8 cellular contexts compared by ENCODE assay signal in the genomic region with DNA sequence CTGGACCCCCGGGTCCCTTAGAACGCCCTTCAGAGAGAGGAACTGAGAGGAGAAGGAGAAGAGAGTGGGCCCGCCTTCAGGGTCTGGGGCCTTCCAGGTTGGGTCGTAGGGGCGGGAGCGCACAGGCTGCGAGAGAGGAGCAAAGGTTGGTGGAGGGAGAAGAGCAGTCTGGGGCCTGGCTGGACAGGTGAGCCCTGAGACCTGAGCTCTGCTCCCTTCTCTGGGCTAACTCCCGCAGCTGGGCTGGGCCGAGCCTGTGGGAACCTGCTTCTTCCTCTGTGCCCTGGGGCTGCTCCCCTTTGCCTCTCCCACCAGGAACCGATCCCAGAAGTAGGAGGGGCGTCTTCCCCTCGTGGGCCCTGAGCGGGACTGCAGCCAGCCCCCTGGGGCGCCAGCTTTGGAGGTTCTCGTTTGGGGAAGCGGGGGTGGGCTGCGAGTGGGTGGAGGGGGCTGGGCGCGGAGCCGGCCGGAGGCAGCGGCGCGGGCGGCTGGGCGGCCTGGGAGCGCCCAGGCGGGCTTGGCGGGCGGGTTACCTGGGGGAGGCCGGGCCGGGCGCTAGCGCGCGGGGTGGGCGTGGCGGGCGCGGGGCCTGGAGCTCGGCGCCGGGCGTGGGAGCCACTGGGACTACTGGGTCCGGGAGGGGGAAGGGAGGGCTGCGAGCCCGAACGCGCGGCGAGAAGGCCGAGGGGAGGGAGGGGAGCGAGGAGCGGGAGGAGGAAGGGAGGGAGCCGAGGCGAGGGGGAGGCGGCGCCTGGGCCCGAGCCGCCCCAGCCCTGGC. TPM values are rescaled to one million over a fixed set of nuclear protein-coding genes. Genes with fewer than 3 reads are reported as not detected.
DNase-seq lines count a peak whose midpoint lies in the region; ATAC-seq, FAIRE-seq and TF ChIP-seq lines count a peak whose summit lies in the region.

A gene (plus strand): TSS at position 777 of the 778 bp plus-strand sequence. CDS start 4,211 bp downstream, outside the sequence.

- TF ChIP-seq RAD21 in A549 (conservative IDR thresholded peaks at IDR 0.05 in 1 of 2, IDR thresholded peaks at IDR 0.05 in 1 of 2), result no peak

- peaks cover 40% of the 10 kb centered on the region for H3K4me1 ChIP-seq in A549

- peak; percentile 37 to 40 for ATAC-seq in A549
- ATAC-seq in GM19452 (IDR thresholded peaks at IDR 0.05; ENCODE audit: unreplicated experiment), result no peak

- no peaks in the 10 kb centered on the region for H3K27me3 Mint-ChIP-seq in mesothelial cell of epicardium (ENCODE audit: low read depth)

- peak within 1 kb of the TSS; percentile 99 for H3K27ac Mint-ChIP-seq in mesothelial cell of epicardium

- peak within 1 kb of the TSS; percentile 99 for H3K27ac ChIP-seq in A549

- H3K4me1 Mint-ChIP-seq in mesothelial cell of epicardium, result peaks cover 72% of the 10 kb centered on the region

- H3K9me3 Mint-ChIP-seq in mesothelial cell of epicardium, result no peaks in the 10 kb centered on the region

- H3K9me3 ChIP-seq in A549, result no peaks in the 10 kb centered on the region

- TF ChIP-seq EP300 in A549 (IDR thresholded peaks at IDR 0.05), result no peak

- CTCF ChIA-PET in A549 (lab: Yijun Ruan, JAX), result interaction anchor here (0.8 to 3.7 kb wide), 10 partner anchors 27 to 205 kb away, joined by 3 to 25 read pairs (median 4); a partner anchor contains a TSS

- no peak for FAIRE-seq in A549 (lab: Jason Lieb, UNC)

- no peaks in the 10 kb centered on the region for H3K36me3 Mint-ChIP-seq in mesothelial cell of epicardium

- TF ChIP-seq CTCF in A549 (IDR thresholded peaks at IDR 0.05), result no peak
- TF ChIP-seq CTCF in epithelial cell of esophagus (IDR thresholded peaks at IDR 0.05; ENCODE audit: insufficient read depth, low read depth, low read length, missing control alignments), result no peak
- no peak for TF ChIP-seq CTCF in mesothelial cell of epicardium (IDR thresholded peaks at IDR 0.05; ENCODE audit: unreplicated experiment)

- peak within 1 kb of the TSS; percentile 74 for H3K4me2 ChIP-seq in A549

- DNase-seq in A549 (ENCODE audit: low read depth in 1 of 2, low spot score in 1 of 2) (peak; percentile 49 to 58), GM19240 (ENCODE audit: insufficient read length, low spot score) (peak; percentile 55), NCI-H460 (ENCODE audit: extremely low read depth, low read depth) (no peak), epithelial cell of esophagus (ENCODE audit: low read depth) (peak; percentile 88), mesothelial cell of epicardium (ENCODE audit: low spot score in 2 of 2, unreplicated experiment in 2 of 2) (peak; percentile 65 to 82)
- DNase-seq in activated T-cell treated with anti-CD3 and anti-CD28 coated beads, Interleukin-2, amount 50 U/mL, for 1 hour, result peak; percentile 59
- DNase-seq in stimulated activated naive CD4-positive, alpha-beta T cell (lab: John Stamatoyannopoulos, UW), result peak; percentile 6 to 55 (median 36)

- peak within 1 kb of the TSS; percentile 78 for H3K4me3 Mint-ChIP-seq in mesothelial cell of epicardium

- TF ChIP-seq POLR2A in A549 (IDR thresholded peaks at IDR 0.05; ENCODE audit: low read length), result 0 out of 2 replicates have a peak, but pooled peaks have one; percentile 14

- POLR2A ChIA-PET in A549 (lab: Yijun Ruan, JAX), result interaction anchor here (0.7 to 2.0 kb wide), 6 partner anchors 24 to 205 kb away, joined by 3 to 10 read pairs (median 4); a partner anchor contains a TSS

- 28% methylated on average over 8 of the region's 60 CpGs for WGBS in A549 (ENCODE audit: missing lambda C conversion rate)

- H3K4me3 ChIP-seq in A549 (peak within 1 kb of the TSS; percentile 98), epithelial cell of esophagus (ENCODE audit: low read length) (peak within 1 kb of the TSS; percentile 98)

TF ChIP-seq in A549, 52 proteins besides CTCF, POLR2A, EP300 and RAD21:
- TF ChIP-seq NFE2L2 (conservative IDR thresholded peaks at IDR 0.05; ENCODE audit: low read length) (no peak), JUN (IDR thresholded peaks at IDR 0.05) (peak in 1 of 2 experiments; percentile 36; a peak in 1 of 5 replicates)

RNA-seq across cellular contexts. Expression of the gene that starts here (rescaled TPM):
- polyA plus RNA-seq in A549 (2011; rRNA removed) (19.8 and 25.8 TPM in 2 replicates), A549 (2017; fragmentation: RNase III; extraction: RNeasy Plus Mini Kit Qiagen cat#74134 plus additional on column Dnase treatment) (31.9 to 44.2 TPM (median 43.5 TPM) in 3 replicates)
- 16.8 and 23.0 TPM in 2 replicates for polyA plus RNA-seq in A549 (2012; cell fraction: cytosol; rRNA removed)
- 39.3 and 40.0 TPM in 2 replicates for polyA plus RNA-seq in A549 (2012; cell fraction: nucleus; rRNA removed)
- 48.5 and 53.6 TPM in 2 replicates for polyA minus RNA-seq in A549 (2011; rRNA and poly(A)+ RNA removed)
- 18.4 and 23.8 TPM in 2 replicates for total RNA-seq in NCI-H460 (2014; rRNA removed; shearing (Covaris generic))
- 22.5 and 24.5 TPM in 2 replicates for polyA plus RNA-seq in NCI-H460 (2014; cell fraction: nucleus; rRNA removed)
- total RNA-seq in mesothelial cell of epicardium, result 344 to 351 TPM (median 349 TPM) in 3 replicates

Comparison
In these comparisons a context has a peak if more than half of its experiments do, and no peak if none do; other contexts are left out.
1. RNA of the gene that starts here (total RNA-seq): 344 to 351 TPM in mesothelial cell of epicardium; 18.4 to 23.8 TPM in NCI-H460; every median in the first group is over 10 times any median in the second.